In genomic region chr9:108151161-108151586, GRCh38 we compare ENCODE assay signal across 10 cellular contexts.
DNase-seq lines count a peak whose midpoint lies in the region; ATAC-seq, FAIRE-seq and TF ChIP-seq lines count a peak whose summit lies in the region.
"Had no signal": no experiment of that assay in that cellular context is flagged by ENCODE, and none has a peak within 500 bp of the region (broad histone marks: within the 10 kb centered on the region; RNA-seq: fewer than 3 reads in every experiment).

No MANE protein-coding gene starts in this region.

- ATAC-seq in Right ventricle myocardium superior (ENCODE audit: poor library complexity) (peak; percentile 38), HG03439 (IDR thresholded peaks at IDR 0.05; ENCODE audit: unreplicated experiment) (no peak)

- no peaks in the 10 kb centered on the region for H3K27me3 ChIP-seq in suprapubic skin

- no peak for TF ChIP-seq POLR2A in suprapubic skin (IDR thresholded peaks at IDR 0.05)

- H3K4me3 ChIP-seq in suprapubic skin (no peak overlapping the region), coronary artery (no peak overlapping the region)

- H3K27ac ChIP-seq in RWPE1 (peak overlapping the region; percentile 53), suprapubic skin (peak overlapping the region; percentile 79), coronary artery (peak overlapping the region in 1 of 2 donors; percentile 86)

- intact Hi-C loops in Right ventricle myocardium superior (cut with DNase I): no loop called here

- no peaks in the 10 kb centered on the region for H3K9me3 ChIP-seq in suprapubic skin

- H3K4me1 ChIP-seq in suprapubic skin: peaks cover 34% of the 10 kb centered on the region

- no peak for TF ChIP-seq CTCF in RWPE1 (conservative IDR thresholded peaks at IDR 0.05; ENCODE audit: low read depth)
- TF ChIP-seq CTCF in suprapubic skin (IDR thresholded peaks at IDR 0.05): no peak
- TF ChIP-seq CTCF in coronary artery (IDR thresholded peaks at IDR 0.05): no peak

- no peaks in the 10 kb centered on the region for H3K36me3 ChIP-seq in suprapubic skin

- TF ChIP-seq EP300 in suprapubic skin (IDR thresholded peaks at IDR 0.05): no peak

- DNase-seq in HS-5 (ENCODE audit: low read depth) (peak; percentile 88), RWPE1 (ENCODE audit: low spot score) (peak; percentile 36), Right ventricle myocardium superior (peak; percentile 48), suprapubic skin (ENCODE audit: low spot score in 2 of 2) (peak in 1 of 2 donors; percentile 75), coronary artery (ENCODE audit: low spot score) (no peak), frontal cortex (ENCODE audit: low spot score in 2 of 2) (no peak)
- DNase-seq: activated CD8-positive, alpha-beta memory T cell treated with anti-CD3 and anti-CD28 coated beads, Interleukin-2, amount 50 U/mL, for 48 hours; stimulated activated CD8-positive, alpha-beta memory T cell treated with anti-CD3 and anti-CD28 coated beads, Interleukin-4, amount 100 ng/mL, for 48 hours had no signal

- 46% methylated on average over 8 of the region's 8 CpGs for WGBS in suprapubic skin

- CTCF ChIA-PET in RWPE1 (lab: Yijun Ruan, JAX): interaction anchor here (1.3 kb wide), 1 partner anchor 10 kb away, joined by 4 read pairs; no protein-coding TSS in a partner anchor

- POLR2A ChIA-PET in RWPE1 (lab: Yijun Ruan, JAX; ENCODE audit: low non-redundant PET): no interaction called here

- no peak for FAIRE-seq in frontal cortex (lab: Jason Lieb, UNC)
- FAIRE-seq: D721Med had no signal

Comparison
In these comparisons a context has a peak if more than half of its experiments do, and no peak if none do; other contexts are left out.
1. DNase-seq: peak in HS-5 (single experiment), RWPE1 (single experiment) and Right ventricle myocardium superior (single experiment); none in coronary artery (single experiment) and frontal cortex (0 of 2).